ENCODE assay signal across 1 cellular context in genomic region chr10:68303849-68304412, GRCh38.
TF ChIP-seq lines count a peak whose summit lies in the region.

No MANE protein-coding gene starts in this region.

TF ChIP-seq in SK-N-SH, 30 proteins besides CTCF, POLR2A, EP300 and RAD21 (continued from another document):
- no peak for TF ChIP-seq GABPA (IDR thresholded peaks at IDR 0.05; ENCODE audit: low read depth)
- no peak for TF ChIP-seq USF1 (IDR thresholded peaks at IDR 0.05; ENCODE audit: borderline replicate concordance, low read depth)
- TF ChIP-seq IRF3 (IDR thresholded peaks at IDR 0.05; ENCODE audit: low read depth, low read length): no peak
- no peak for TF ChIP-seq TCF12 (IDR thresholded peaks at IDR 0.05)
- TF ChIP-seq REST (IDR thresholded peaks at IDR 0.05; ENCODE audit: low read depth, low read length): no peak
- no peak for TF ChIP-seq ELF1 (IDR thresholded peaks at IDR 0.05)
- no peak for TF ChIP-seq RXRA (IDR thresholded peaks at IDR 0.05; ENCODE audit: borderline replicate concordance, low read depth)
- no peak for TF ChIP-seq ZBTB33 (IDR thresholded peaks at IDR 0.05; ENCODE audit: borderline replicate concordance, low read depth)
- no peak for TF ChIP-seq PBX3 (IDR thresholded peaks at IDR 0.05)
- TF ChIP-seq FOXM1 (IDR thresholded peaks at IDR 0.05; ENCODE audit: low read depth): no peak
- no peak for TF ChIP-seq RFX5 (IDR thresholded peaks at IDR 0.05; ENCODE audit: low read length)
